9 cellular contexts compared by ENCODE assay signal in genomic region chr12:51911788-51912711, GRCh38. TPM values are rescaled to one million over a fixed set of nuclear protein-coding genes. Genes with fewer than 3 reads are reported as not detected.
DNase-seq lines count a peak whose midpoint lies in the region; ATAC-seq, FAIRE-seq and TF ChIP-seq lines count a peak whose summit lies in the region.
"Had no signal": no experiment of that assay in that cellular context is flagged by ENCODE, and none has a peak within 500 bp of the region (broad histone marks: within the 10 kb centered on the region; RNA-seq: fewer than 3 reads in every experiment).

No MANE protein-coding gene starts in this region.

- POLR2A ChIA-PET in PC-3 (lab: Charles Lee; ENCODE audit: unreplicated experiment) = no interaction called here

- no TSS peak for BruUV-seq in PC-3 (replicated peaks; lab: Mats Ljungman, UMichigan)

- peak; percentile 35; the same call in 1 of the 2 replicates for ATAC-seq in PC-3
- ATAC-seq in Right ventricle myocardium superior (ENCODE audit: poor library complexity) = peak; percentile 43
- peak in 3 of 4 donors; percentile 22 to 54 (median 38) for ATAC-seq in psoas muscle

- intact Hi-C loops in PC-3 (cut with micrococcal nuclease) = no loop called here
- intact Hi-C loops in Right ventricle myocardium superior (cut with DNase I) = no loop called here
- intact Hi-C loops in psoas muscle (cut with DNase I) = no loop called here

- H2AFZ ChIP-seq in PC-3 (ENCODE audit: low read length) = peak overlapping the region; percentile 50; the same call in 1 of the 2 replicates

- CTCF ChIA-PET in PC-3 (lab: Charles Lee) = no interaction called here

- DNase-seq in H54 (ENCODE audit: insufficient read length, low spot score) = peak; percentile 78
- DNase-seq in PC-3 = no peak
- DNase-seq in Right ventricle myocardium superior = peak; percentile 78
- peak; percentile 57 to 67 for DNase-seq in psoas muscle
- no peak for DNase-seq in T-helper 2 cell
- DNase-seq in RPMI8226 = no peak
- no peak for DNase-seq in NCI-H446 (lab: John Stamatoyannopoulos, UW)
- no peak for DNase-seq in retina

- H3F3A ChIP-seq in PC-3 (ENCODE audit: low read length, unreplicated experiment) = no peaks in the 10 kb centered on the region

- no peaks in the 10 kb centered on the region for H3K79me2 ChIP-seq in PC-3 (ENCODE audit: low read length)

- H4K20me1 ChIP-seq in PC-3 (ENCODE audit: low read length) = no peaks in the 10 kb centered on the region

- peak; percentile 15 for FAIRE-seq in H54 (lab: Jason Lieb, UNC)

- no peaks in the 10 kb centered on the region for H3K27me3 ChIP-seq in PC-3 (ENCODE audit: low read length)
- peaks cover 0 to 14% (median 7%) of the 10 kb centered on the region in 3 donors for H3K27me3 ChIP-seq in psoas muscle (ENCODE audit: insufficient read depth in 3 of 3, low read length in 2 of 3)

- TF ChIP-seq POLR2A in H54 (IDR thresholded peaks at IDR 0.05; ENCODE audit: low read depth, low read length) = no peak

- H3K4me3 ChIP-seq in PC-3 (ENCODE audit: low read length) (no peak overlapping the region), psoas muscle (peak overlapping the region; percentile 70)

- no peaks in the 10 kb centered on the region for H3K36me3 ChIP-seq in PC-3 (ENCODE audit: low read depth, low read length)
- peaks cover 0 to 11% of the 10 kb centered on the region in 2 donors for H3K36me3 ChIP-seq in psoas muscle (ENCODE audit: insufficient read depth in 1 of 2, low read depth in 1 of 2)

- H3K27ac ChIP-seq in PC-3 (ENCODE audit: low read length) = no peak overlapping the region
- H3K27ac ChIP-seq in psoas muscle = peak overlapping the region; percentile 49

- no peak overlapping the region for H3K4me2 ChIP-seq in PC-3 (ENCODE audit: low read length)

- 58 to 74% (median 64%) methylated on average over 8 of the region's 8 CpGs for WGBS in psoas muscle, 3 donors

- no peaks in the 10 kb centered on the region for H3K9me2 ChIP-seq in PC-3 (replicated peaks; ENCODE audit: low read length)

- TF ChIP-seq CTCF in PC-3 (conservative IDR thresholded peaks at IDR 0.05; ENCODE audit: low read depth, low read length) (no peak), psoas muscle (IDR thresholded peaks at IDR 0.05) (no peak)

- H3K9ac ChIP-seq in PC-3 (ENCODE audit: low read length) = no peak overlapping the region

- H3K4me1 ChIP-seq in PC-3 (ENCODE audit: insufficient read depth, low read length) (no peaks in the 10 kb centered on the region), psoas muscle (peaks cover 5% of the 10 kb centered on the region)

- H3K9me3 ChIP-seq in PC-3 (ENCODE audit: low read length) (no peaks in the 10 kb centered on the region), psoas muscle (no peaks in the 10 kb centered on the region)

RNA-seq across cellular contexts. Expression of gene ACVRL1, which starts 4.7 kb away (rescaled TPM):
- total RNA-seq in PC-3 (2014; rRNA removed) = 0.40 TPM in 1 of 2 replicates, not detected in the other
- 35.1 TPM for total RNA-seq in Right ventricle myocardium superior
- total RNA-seq in psoas muscle = 10 to 100 TPM; 24.1 to 40.8 (median 25.8) TPM
- polyA plus RNA-seq in psoas muscle = 10 to 100 TPM; 10.8 to 22.8 (median 13.9) TPM

RNA-seq across cellular contexts. Expression of gene ANKRD33, which starts 24.1 kb away (rescaled TPM):
- total RNA-seq in PC-3 (2014; rRNA removed) = not detected in 2 replicates
- not detected for total RNA-seq in Right ventricle myocardium superior
- total RNA-seq in psoas muscle = not detected
- under 1 TPM in 1 of 3 donors, not detected in 2; 0.16 TPM for polyA plus RNA-seq in psoas muscle
- total RNA-seq: urinary bladder had no signal
- polyA plus RNA-seq: urinary bladder had no signal

RNA-seq across cellular contexts. Expression of gene ACVR1B, which starts 39.4 kb away (rescaled TPM):
- total RNA-seq in PC-3 (2014; rRNA removed) = 9.8 and 11.5 TPM in 2 replicates
- 9.7 TPM for total RNA-seq in Right ventricle myocardium superior
- 10 to 100 TPM; 10.5 to 16.6 (median 14.0) TPM for total RNA-seq in psoas muscle
- 10 to 100 TPM in 1 of 3 donors, 1 to 10 TPM in 2; 5.8 to 14.9 (median 6.0) TPM for polyA plus RNA-seq in psoas muscle

Comparison
In these comparisons a context has a peak if more than half of its experiments do, and no peak if none do; other contexts are left out.
1. DNase-seq: peak in H54 (single experiment), Right ventricle myocardium superior (single experiment) and psoas muscle (2 of 2); none in PC-3 (single experiment), T-helper 2 cell (0 of 5), RPMI8226 (single experiment), NCI-H446 (0 of 2) and retina (single experiment).
2. RNA of gene ACVRL1, which starts 4.7 kb away (total RNA-seq): 35.1 TPM in Right ventricle myocardium superior (single experiment) and 24.1 to 40.8 TPM in psoas muscle; 0.40 TPM in PC-3; every median in the first group is over 10 times any median in the second.
3. Peak in every context shown above with its lines, with median percentiles within 50 percentile points of each other: ATAC-seq.